In the genomic region with DNA sequence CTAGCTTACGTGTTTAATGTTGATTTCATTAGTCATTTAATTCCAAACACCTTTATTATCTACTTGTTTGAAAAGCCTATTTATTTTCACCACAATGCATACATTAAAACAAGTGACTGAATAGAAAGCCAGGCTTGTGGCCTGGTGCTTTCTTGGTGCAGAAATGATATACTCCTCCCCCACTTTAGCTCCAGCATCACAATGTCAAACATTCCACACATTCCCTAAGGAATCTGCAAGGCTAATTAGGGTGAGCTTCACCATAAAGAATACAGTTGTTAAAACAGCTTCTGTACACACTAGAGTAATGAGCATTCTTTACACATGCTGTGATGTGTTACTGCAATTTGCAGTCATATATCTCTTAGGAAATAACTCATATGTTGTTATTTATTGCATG, we compare ENCODE assay signal across 1 cellular context.
TF ChIP-seq lines count a peak whose summit lies in the region.

No MANE protein-coding gene starts in this region.

TF ChIP-seq in SK-N-SH treated with all-trans-retinoic acid at 6 μM for 48 hours, 23 proteins besides CTCF, POLR2A, EP300 and RAD21 (continued from another document):
- TF ChIP-seq, protein P1, sequence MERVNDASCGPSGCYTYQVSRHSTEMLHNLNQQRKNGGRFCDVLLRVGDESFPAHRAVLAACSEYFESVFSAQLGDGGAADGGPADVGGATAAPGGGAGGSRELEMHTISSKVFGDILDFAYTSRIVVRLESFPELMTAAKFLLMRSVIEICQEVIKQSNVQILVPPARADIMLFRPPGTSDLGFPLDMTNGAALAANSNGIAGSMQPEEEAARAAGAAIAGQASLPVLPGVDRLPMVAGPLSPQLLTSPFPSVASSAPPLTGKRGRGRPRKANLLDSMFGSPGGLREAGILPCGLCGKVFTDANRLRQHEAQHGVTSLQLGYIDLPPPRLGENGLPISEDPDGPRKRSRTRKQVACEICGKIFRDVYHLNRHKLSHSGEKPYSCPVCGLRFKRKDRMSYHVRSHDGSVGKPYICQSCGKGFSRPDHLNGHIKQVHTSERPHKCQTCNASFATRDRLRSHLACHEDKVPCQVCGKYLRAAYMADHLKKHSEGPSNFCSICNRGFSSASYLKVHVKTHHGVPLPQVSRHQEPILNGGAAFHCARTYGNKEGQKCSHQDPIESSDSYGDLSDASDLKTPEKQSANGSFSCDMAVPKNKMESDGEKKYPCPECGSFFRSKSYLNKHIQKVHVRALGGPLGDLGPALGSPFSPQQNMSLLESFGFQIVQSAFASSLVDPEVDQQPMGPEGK (CRISPR knock-in tag; IDR thresholded peaks at IDR 0.05; ENCODE audit: borderline replicate concordance): no peak
- no peak for TF ChIP-seq SNAI2 (CRISPR knock-in tag; IDR thresholded peaks at IDR 0.05)
